Comparison of ENCODE assay signal across 29 cellular contexts in genomic region chr1:19166066-19166465, GRCh38. TPM values are rescaled to one million over a fixed set of nuclear protein-coding genes. Genes with fewer than 3 reads are reported as not detected.
DNase-seq lines count a peak whose midpoint lies in the region; ATAC-seq, FAIRE-seq and TF ChIP-seq lines count a peak whose summit lies in the region.
"Had no signal": no experiment of that assay in that cellular context is flagged by ENCODE, and none has a peak within 500 bp of the region (broad histone marks: within the 10 kb centered on the region; RNA-seq: fewer than 3 reads in every experiment).

No MANE protein-coding gene starts in this region.

- TF ChIP-seq EP300 in HepG2 (IDR thresholded peaks at IDR 0.05; ENCODE audit: low read depth in 2 of 2, low read length in 2 of 2) (no peak), HepG2 (CRISPR knock-in tag; IDR thresholded peaks at IDR 0.05; ENCODE audit: borderline replicate concordance) (no peak), GM12878 (IDR thresholded peaks at IDR 0.05; ENCODE audit: borderline replicate concordance in 1 of 2, control insufficient read depth in 1 of 2, low read depth in 2 of 2, low read length in 2 of 2) (no peak)

- H3K79me2 ChIP-seq in HepG2 (ENCODE audit: insufficient read depth, low read length) (no peaks in the 10 kb centered on the region), GM12878 (ENCODE audit: control insufficient read depth, insufficient read depth, low read length) (peaks cover 1% of the 10 kb centered on the region; the same call in 1 of the 2 replicates)

- TF ChIP-seq RAD21 in liver (IDR thresholded peaks at IDR 0.05): no peak
- TF ChIP-seq RAD21 in HepG2 (CRISPR knock-in tag; IDR thresholded peaks at IDR 0.05): no peak
- TF ChIP-seq RAD21 in GM12878 (IDR thresholded peaks at IDR 0.05; ENCODE audit: insufficient read depth, low read depth, low read length): no peak

- H4K20me1 ChIP-seq in HepG2 (ENCODE audit: insufficient read depth, low read length) (no peaks in the 10 kb centered on the region; the same call in 1 of the 2 replicates), GM12878 (ENCODE audit: control insufficient read depth, insufficient read depth) (no peaks in the 10 kb centered on the region)
- H4K20me1 ChIP-seq: BLaER1 had no signal

- ATAC-seq in HepG2 (no peak), GM12878 (peak; percentile 58), right lobe of liver (peak; percentile 71 to 96 (median 86)), HG02973 (IDR thresholded peaks at IDR 0.05; ENCODE audit: unreplicated experiment) (no peak), HG02970 (IDR thresholded peaks at IDR 0.05; ENCODE audit: low FRiP score, unreplicated experiment) (no peak)
- ATAC-seq: heart left ventricle; naive thymus-derived CD8-positive, alpha-beta T cell; SK-N-SH treated with all-trans-retinoic acid at 6 μM for 48 hours; upper lobe of right lung had no signal

- H3K4me1 ChIP-seq in liver (ENCODE audit: control insufficient read depth in 4 of 4, insufficient read depth in 4 of 4, low read length in 3 of 4): peaks cover 0 to 12% (median 8%) of the 10 kb centered on the region in 4 donors
- H3K4me1 ChIP-seq in HepG2 (ENCODE audit: insufficient read depth, low read length): no peaks in the 10 kb centered on the region
- H3K4me1 ChIP-seq in GM12878 (ENCODE audit: control insufficient read depth, insufficient read depth, low read length): peaks cover 37% of the 10 kb centered on the region
- peaks cover 0 to 9% (median 0%) of the 10 kb centered on the region in 4 donors for H3K4me1 ChIP-seq in right lobe of liver
- peaks cover 8% of the 10 kb centered on the region for H3K4me1 ChIP-seq in vagina
- H3K4me1 ChIP-seq: BLaER1, HAP-1 had no signal

- intact Hi-C loops in HepG2 (cut with micrococcal nuclease; ENCODE audit: unreplicated experiment): no loop called here
- intact Hi-C loops in GM12878 (cut with micrococcal nuclease; ENCODE audit: unreplicated experiment): no loop called here
- intact Hi-C loops in right lobe of liver (cut with DNase I): no loop called here
- intact Hi-C loops in vagina (cut with DNase I): no loop called here

- H3K4me2 ChIP-seq in HepG2 (ENCODE audit: low read depth, low read length) (no peak overlapping the region), GM12878 (ENCODE audit: control insufficient read depth, insufficient read depth) (no peak overlapping the region; the same call in 1 of the 2 replicates)
- H3K4me2 ChIP-seq: BLaER1 had no signal

- whole genome bisulfite sequencing in liver: 31% methylated on average over 3 of the region's 3 CpGs
- 88% methylated on average over 3 of the region's 3 CpGs for WGBS in HepG2 (ENCODE audit: low lambda C conversion rate)
- WGBS in GM12878 (ENCODE audit: insufficient coverage, insufficient replicate concordance, low lambda C conversion rate, missing lambda C conversion rate): 47% methylated on average over 3 of the region's 3 CpGs
- 31% methylated on average over 3 of the region's 3 CpGs for WGBS in right lobe of liver (ENCODE audit: insufficient coverage, low coverage, low lambda C conversion rate, missing lambda C conversion rate)

- peak overlapping the region; percentile 14 to 31 for H3K27ac ChIP-seq in liver (ENCODE audit: low read depth in 1 of 2, low read length in 2 of 2)
- no peak overlapping the region for H3K27ac ChIP-seq in HepG2 (ENCODE audit: extremely low read length, insufficient read depth, low read length)
- H3K27ac ChIP-seq in GM12878 (ENCODE audit: control insufficient read depth, insufficient read depth): peak overlapping the region; percentile 35; the same call in 1 of the 2 replicates
- H3K27ac ChIP-seq in right lobe of liver: peak overlapping the region in 1 of 3 donors; percentile 45
- H3K27ac ChIP-seq in vagina: no peak overlapping the region
- H3K27ac ChIP-seq: BLaER1, skin epidermis, upper lobe of right lung had no signal

- no peaks in the 10 kb centered on the region for H3K9me3 ChIP-seq in liver (ENCODE audit: control insufficient read depth in 4 of 4, low read length in 3 of 4)
- H3K9me3 ChIP-seq in HepG2 (ENCODE audit: low read length): no peaks in the 10 kb centered on the region
- H3K9me3 ChIP-seq in GM12878 (replicated peaks; ENCODE audit: control insufficient read depth, insufficient read depth, low read length): no peaks in the 10 kb centered on the region
- H3K9me3 ChIP-seq in right lobe of liver: no peaks in the 10 kb centered on the region
- no peaks in the 10 kb centered on the region for H3K9me3 ChIP-seq in vagina
- H3K9me3 ChIP-seq: BLaER1, HAP-1, heart left ventricle, upper lobe of right lung had no signal

- FAIRE-seq in HepG2 (lab: Jason Lieb, UNC) (no peak), GM12878 (lab: Jason Lieb, UNC) (no peak)
- FAIRE-seq: GM19239 had no signal

- H2AFZ ChIP-seq in HepG2 (ENCODE audit: low read length) (no peak overlapping the region), GM12878 (ENCODE audit: control insufficient read depth, low read depth, low read length) (no peak overlapping the region)

- H3K9ac ChIP-seq in liver (ENCODE audit: low read depth in 1 of 2, low read length in 2 of 2) (no peak overlapping the region), HepG2 (ENCODE audit: insufficient read depth, low read depth, low read length) (no peak overlapping the region), GM12878 (ENCODE audit: control insufficient read depth, insufficient read depth, low read length) (no peak overlapping the region)
- H3K9ac ChIP-seq: BLaER1 had no signal

- DNase-seq in HepG2 (ENCODE audit: low spot score): no peak
- no peak for DNase-seq in GM12878 (ENCODE audit: low read depth, low spot score)
- no peak for DNase-seq in right lobe of liver
- no peak for DNase-seq in vagina (ENCODE audit: extremely low spot score in 2 of 2)
- DNase-seq: activated CD4-positive, alpha-beta memory T cell treated with anti-CD3 and anti-CD28 coated beads, Interleukin-2, amount 10 ng/mL, durations not matched to agents 7 days and 5 days; activated CD4-positive, CD25-positive, alpha-beta regulatory T cell; activated naive CD4-positive, alpha-beta T cell; activated T-cell treated with anti-CD3 and anti-CD28 coated beads, Interleukin-2, amount 50 U/mL, for 1 hour; central memory CD4-positive, alpha-beta T cell; COR-L47; DND-41; heart left ventricle; IMR-90; left cardiac atrium; naive thymus-derived CD8-positive, alpha-beta T cell; NCI-H1105; NCI-H2029 treated with DMSO at 0.1 percent for 48 hours; OCI-M1; stimulated activated CD4-positive, alpha-beta T cell treated with anti-CD3 and anti-CD28 coated beads, Interleukin-2, amount 100 ng/mL, for 24 hours; T-helper 9 cell; upper lobe of right lung had no signal

- POLR2A ChIA-PET in HepG2 (lab: Yijun Ruan, JAX): interaction anchor here (0.7 kb wide), 1 partner anchor 16 kb away, joined by 3 read pairs; no protein-coding TSS in a partner anchor
- POLR2A ChIA-PET in GM12878 (lab: Charles Lee): interaction anchor here (0.6 kb wide), 1 partner anchor 168 kb away, joined by 4 read pairs; no protein-coding TSS in a partner anchor

- H3K36me3 ChIP-seq in liver (ENCODE audit: control insufficient read depth in 4 of 4, insufficient read depth in 3 of 4, low read depth in 1 of 4, low read length in 3 of 4) (peaks cover 21 to 92% (median 88%) of the 10 kb centered on the region in 4 donors), HepG2 (replicated peaks in 1 of 2; ENCODE audit: control insufficient read depth in 1 of 2, insufficient read depth in 2 of 2, low read length in 2 of 2) (peaks cover 59 to 98% of the 10 kb centered on the region in 2 experiments), GM12878 (ENCODE audit: control insufficient read depth in 2 of 2, insufficient read depth in 2 of 2, low read length in 1 of 2) (peaks cover 21 to 53% of the 10 kb centered on the region in 2 experiments), right lobe of liver (peaks cover 9 to 98% (median 74%) of the 10 kb centered on the region in 4 donors), vagina (peaks cover 0 to 100% of the 10 kb centered on the region in 2 donors)

- H3K27me3 ChIP-seq in liver (ENCODE audit: control insufficient read depth in 4 of 4, insufficient read depth in 4 of 4, low read length in 3 of 4) (no peaks in the 10 kb centered on the region), HepG2 (ENCODE audit: control insufficient read depth in 1 of 2, insufficient read depth in 2 of 2, low read length in 2 of 2) (no peaks in the 10 kb centered on the region), GM12878 (replicated peaks in 1 of 2; ENCODE audit: control insufficient read depth in 2 of 2, insufficient read depth in 2 of 2, low read length in 1 of 2) (no peaks in the 10 kb centered on the region), right lobe of liver (no peaks in the 10 kb centered on the region), vagina (no peaks in the 10 kb centered on the region)
- H3K27me3 ChIP-seq: BLaER1, heart left ventricle, upper lobe of right lung had no signal

- RAD21 ChIA-PET in GM12878 (lab: Charles Lee; ENCODE audit: unreplicated experiment): interaction anchor here (0.6 to 2.2 kb wide), 3 partner anchors 16 to 75 kb away, joined by 3 to 5 read pairs (median 5); no protein-coding TSS in a partner anchor

- CTCF ChIA-PET in HepG2 (lab: Yijun Ruan, JAX; ENCODE audit: low intra/inter-chr PET ratio, low total read pairs): no interaction called here
- CTCF ChIA-PET in GM12878 (lab: Yijun Ruan, JAX): interaction anchor here (0.7 to 2.4 kb wide), 3 partner anchors 8 to 13 kb away, joined by 3 to 11 read pairs (median 6); no protein-coding TSS in a partner anchor

- in situ Hi-C loops in HepG2 (cut with HindIII; ENCODE audit: extremely low pct_ligation_motif_present, low pct_unique_long_range_greater_than_20kb): no loop called here
- in situ Hi-C loops in GM12878 (cut with MboI): no loop called here

- TF ChIP-seq POLR2A in HepG2 (IDR thresholded peaks at IDR 0.05; ENCODE audit: insufficient read depth in 1 of 2, low read depth in 2 of 2, low read length in 2 of 2): no peak
- TF ChIP-seq POLR2A in GM12878 (IDR thresholded peaks at IDR 0.05; ENCODE audit: low read depth, low read length): no peak
- TF ChIP-seq POLR2A in right lobe of liver (IDR thresholded peaks at IDR 0.05): no peak
- no peak for TF ChIP-seq POLR2A in vagina (IDR thresholded peaks at IDR 0.05)

- BruUV-seq in HepG2 (replicated peaks; lab: Mats Ljungman, UMichigan) (no TSS peak), GM12878 (replicated peaks; lab: Mats Ljungman, UMichigan) (no TSS peak)

- TF ChIP-seq CTCF in liver (IDR thresholded peaks at IDR 0.05; ENCODE audit: low read depth, low read length, missing input control): no peak
- TF ChIP-seq CTCF in HepG2 (CRISPR knock-in tag; IDR thresholded peaks at IDR 0.05): no peak
- TF ChIP-seq CTCF in GM12878 (IDR thresholded peaks at IDR 0.05 in 2 of 3, conservative IDR thresholded peaks at IDR 0.05 in 1 of 3; ENCODE audit: control insufficient read depth in 2 of 3, extremely low read depth in 1 of 3, insufficient read depth in 1 of 3, low read depth in 3 of 3, low read length in 3 of 3): no peak
- no peak for TF ChIP-seq CTCF in right lobe of liver (IDR thresholded peaks at IDR 0.05)
- TF ChIP-seq CTCF in vagina (IDR thresholded peaks at IDR 0.05): no peak

- SMC1A ChIA-PET in GM12878 (lab: Charles Lee; ENCODE audit: uncharacterized antibody, unreplicated experiment): interaction anchor here (0.6 to 2.4 kb wide), 16 partner anchors 8 to 73 kb away, joined by 3 to 10 read pairs (median 4); no protein-coding TSS in a partner anchor

- H3K4me3 ChIP-seq in liver (ENCODE audit: low read depth in 1 of 3, low read length in 3 of 3): no peak overlapping the region
- H3K4me3 ChIP-seq in HepG2 (replicated peaks in 1 of 3; ENCODE audit: insufficient read depth in 1 of 3, low read depth in 2 of 3, low read length in 3 of 3): no peak overlapping the region
- no peak overlapping the region for H3K4me3 ChIP-seq in GM12878
- no peak overlapping the region for H3K4me3 ChIP-seq in right lobe of liver
- no peak overlapping the region for H3K4me3 ChIP-seq in vagina
- H3K4me3 ChIP-seq: BLaER1, HAP-1, heart left ventricle, skin epidermis, upper lobe of right lung had no signal

RNA-seq across cellular contexts. Expression of gene UBR4, which starts 44.0 kb away (rescaled TPM):
- total RNA-seq in liver: 100 to 1,000 TPM in 1 of 2 donors, 10 to 100 TPM in 1; 97.5 to 156 TPM
- 10 to 100 TPM; 45.4 to 76.2 TPM for polyA plus RNA-seq in liver
- 59.1 and 66.2 TPM in 2 replicates for total RNA-seq in HepG2 (2016; rRNA removed; fragmentation: Illumina TruSeq; extraction: Trizol)
- total RNA-seq in HepG2 (2016; cell fraction: cytosol; rRNA removed; fragmentation: Illumina TruSeq; extraction: Trizol; ENCODE audit: low read depth): 17.7 and 18.4 TPM in 2 replicates
- total RNA-seq in HepG2 (2016; cell fraction: insoluble cytoplasmic fraction; rRNA removed; fragmentation: Illumina TruSeq; extraction: Trizol): 53.6 and 64.6 TPM in 2 replicates
- total RNA-seq in HepG2 (2016; cell fraction: membrane; rRNA removed; fragmentation: Illumina TruSeq; extraction: Trizol): 19.8 and 23.1 TPM in 2 replicates
- 105 and 127 TPM in 2 replicates for total RNA-seq in HepG2 (2016; cell fraction: nucleus; rRNA removed; fragmentation: Illumina TruSeq; extraction: Trizol)
- polyA plus RNA-seq in HepG2 (2011; rRNA removed): 106 and 137 TPM in 2 replicates
- polyA plus RNA-seq in HepG2 (2011; cell fraction: cytosol; rRNA removed): 67.5 and 69.8 TPM in 2 replicates
- polyA plus RNA-seq in HepG2 (2011; cell fraction: nucleus; rRNA removed): 915 and 1,017 TPM in 2 replicates
- 113 and 180 TPM in 2 replicates for polyA plus RNA-seq in HepG2 (2012)
- 6.1 and 6.6 TPM in 2 replicates for polyA plus RNA-seq in HepG2 (2016; cell fraction: cytosol; fragmentation: Illumina TruSeq; extraction: Trizol; ENCODE audit: low read depth)
- polyA plus RNA-seq in HepG2 (2016; cell fraction: insoluble cytoplasmic fraction; fragmentation: Illumina TruSeq; extraction: Trizol; ENCODE audit: low read depth): 42.9 and 62.8 TPM in 2 replicates
- polyA plus RNA-seq in HepG2 (2016; cell fraction: membrane; fragmentation: Illumina TruSeq; extraction: Trizol; ENCODE audit: low read depth): 9.9 and 10.5 TPM in 2 replicates
- polyA plus RNA-seq in HepG2 (2016; cell fraction: nucleus; fragmentation: Illumina TruSeq; extraction: Trizol; ENCODE audit: insufficient read depth, low read depth): 262 and 285 TPM in 2 replicates
- 142 and 234 TPM in 2 replicates for polyA minus RNA-seq in HepG2 (2011; rRNA and poly(A)+ RNA removed; ENCODE audit: low replicate concordance)
- polyA minus RNA-seq in HepG2 (2011; cell fraction: cytosol; rRNA and poly(A)+ RNA removed): 82.8 and 97.7 TPM in 2 replicates
- 335 and 414 TPM in 2 replicates for polyA minus RNA-seq in HepG2 (2011; cell fraction: nucleus; rRNA and poly(A)+ RNA removed)
- 501 and 589 TPM in 2 replicates for total RNA-seq in GM12878 (2013; cell fraction: nucleolus; rRNA removed)
- total RNA-seq in GM12878 (2014; rRNA removed): 78.7 and 83.0 TPM in 2 replicates
- total RNA-seq in GM12878 (2014; rRNA removed; fragmentation: Illumina TruSeq; extraction: Trizol): 42.8 and 46.8 TPM in 2 replicates
- 106 and 107 TPM in 2 replicates for total RNA-seq in GM12878 (2021)
- 71.2 TPM for polyA plus RNA-seq in GM12878 (2011; ENCODE audit: low read depth)
- 22.8 and 52.1 TPM in 2 replicates for polyA plus RNA-seq in GM12878 (2011; rRNA removed)
- polyA plus RNA-seq in GM12878 (2011; cell fraction: cytosol; rRNA removed): 75.8 and 119 TPM in 2 replicates
- 476 and 506 TPM in 2 replicates for polyA plus RNA-seq in GM12878 (2011; cell fraction: nucleus; rRNA removed)
- polyA plus RNA-seq in GM12878 (2012): 86.4 and 111 TPM in 2 replicates
- 91.1 and 118 TPM in 2 replicates for polyA plus RNA-seq in GM12878 (2014; fragmentation: Illumina TruSeq; extraction: Trizol)
- polyA plus RNA-seq in GM12878 (2014; fragmentation: Nextera tagmentation; extraction: Ambion mirVana): 10 to 100 TPM; 50.6 to 60.2 TPM
- 116 and 124 TPM in 2 replicates for polyA plus RNA-seq in GM12878 (2014; rRNA removed)
- 10 to 100 TPM; 34.2 to 41.4 TPM for polyA plus RNA-seq in GM12878 (2016; fragmentation: Nextera tagmentation; extraction: Ambion mirVana)
- polyA minus RNA-seq in GM12878 (2011; rRNA and poly(A)+ RNA removed): 130 and 134 TPM in 2 replicates
- 51.9 and 67.2 TPM in 2 replicates for polyA minus RNA-seq in GM12878 (2011; cell fraction: cytosol; rRNA and poly(A)+ RNA removed)
- 237 and 297 TPM in 2 replicates for polyA minus RNA-seq in GM12878 (2011; cell fraction: nucleus; rRNA and poly(A)+ RNA removed)
- total RNA-seq in right lobe of liver: 100 to 1,000 TPM in 2 of 6 experiments, 10 to 100 TPM in 4; 73.0 to 132 (median 90.1) TPM
- 157 TPM for total RNA-seq in vagina

Comparison
In these comparisons a context has a peak if more than half of its experiments do, and no peak if none do; other contexts are left out.
1. H3K27ac ChIP-seq: peak in liver (2 of 2) and GM12878 (single experiment); none in HepG2 (single experiment) and vagina (single experiment).
2. ATAC-seq: peak in GM12878 (single experiment) and right lobe of liver (4 of 4); none in HepG2 (single experiment), HG02973 (single experiment) and HG02970 (single experiment).